12 cellular contexts compared by ENCODE assay signal in the genomic region with DNA sequence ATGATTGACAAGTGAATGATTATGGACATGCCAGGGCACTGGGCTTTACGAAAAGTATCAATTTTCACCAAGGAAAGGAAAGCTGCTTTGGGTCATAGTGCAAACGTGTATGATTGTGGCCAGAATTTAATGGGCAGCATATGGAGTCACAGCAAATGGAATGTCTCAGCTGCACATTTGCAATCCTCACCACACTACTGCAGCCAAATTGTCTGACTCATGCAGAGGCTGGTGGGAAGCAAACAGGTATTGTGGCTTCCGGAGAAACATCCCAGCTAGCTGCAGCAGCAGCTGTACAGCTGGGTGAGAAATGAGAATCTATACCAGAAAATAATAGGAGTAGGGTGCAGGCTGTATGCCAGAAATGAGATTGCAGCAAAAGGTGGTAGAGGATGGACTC.
DNase-seq lines count a peak whose midpoint lies in the region; ATAC-seq, FAIRE-seq and TF ChIP-seq lines count a peak whose summit lies in the region.
"Had no signal": no experiment of that assay in that cellular context is flagged by ENCODE, and none has a peak within 500 bp of the region (broad histone marks: within the 10 kb centered on the region; RNA-seq: fewer than 3 reads in every experiment).

No MANE protein-coding gene starts in this region.

- no peaks in the 10 kb centered on the region for H3K36me3 Mint-ChIP-seq in T-cell

- CTCF ChIA-PET in T-cell (lab: Charles Lee): no interaction called here

- no peak for TF ChIP-seq CTCF in epithelial cell of proximal tubule (conservative IDR thresholded peaks at IDR 0.05; ENCODE audit: low read depth, low read length)

- no peaks in the 10 kb centered on the region for H3K4me1 Mint-ChIP-seq in T-cell
- H3K4me1 Mint-ChIP-seq: activated CD4-positive, alpha-beta T cell treated with anti-CD3 and anti-CD28 coated beads for 36 hours had no signal

- H3K9ac ChIP-seq in subcutaneous abdominal adipose tissue (ENCODE audit: low read length in 5 of 5): no peak overlapping the region

- intact Hi-C loops in Right ventricle myocardium inferior (cut with DNase I): no loop called here
- intact Hi-C loops in cardiac septum (cut with DNase I): no loop called here

- H3K27me3 ChIP-seq in subcutaneous abdominal adipose tissue (ENCODE audit: control insufficient read depth in 5 of 5, insufficient read depth in 4 of 5, low read length in 5 of 5): no peaks in the 10 kb centered on the region

- peaks cover 0 to 36% (median 10%) of the 10 kb centered on the region in 5 donors for H3K4me1 ChIP-seq in subcutaneous abdominal adipose tissue (ENCODE audit: control insufficient read depth in 5 of 5, insufficient read depth in 5 of 5, low read length in 5 of 5)

- peaks cover 8 to 13% (median 10%) of the 10 kb centered on the region in 3 donors for H3K9me3 Mint-ChIP-seq in T-cell

- peak; percentile 87 for FAIRE-seq in RCC 7860 (lab: Jason Lieb, UNC)

- no peak for DNase-seq in Right ventricle myocardium inferior (ENCODE audit: missing footprints)
- no peak for DNase-seq in cardiac septum (ENCODE audit: low spot score)
- peak; percentile 55 for DNase-seq in RCC 7860 (ENCODE audit: low spot score)
- DNase-seq in epithelial cell of proximal tubule (ENCODE audit: low read depth): peak; percentile 19
- no peak for DNase-seq in T-cell
- DNase-seq: activated CD4-positive, alpha-beta T cell treated with anti-CD3 and anti-CD28 coated beads for 36 hours; activated T-cell treated with anti-CD3 and anti-CD28 coated beads for 4 hours had no signal

- no peaks in the 10 kb centered on the region for H3K27me3 Mint-ChIP-seq in T-cell
- H3K27me3 Mint-ChIP-seq: activated CD4-positive, alpha-beta T cell treated with anti-CD3 and anti-CD28 coated beads for 36 hours had no signal

- H3K27ac Mint-ChIP-seq in T-cell: no peak overlapping the region
- H3K27ac Mint-ChIP-seq: activated CD4-positive, alpha-beta T cell treated with anti-CD3 and anti-CD28 coated beads for 36 hours; T-helper 2 cell treated with Interferon-gamma antibody and Interleukin-4, amounts not matched to agents 5 μg/mL and 100 μg/mL, for 36 hours had no signal

- POLR2A ChIA-PET in T-cell (lab: Charles Lee): no interaction called here

- no peaks in the 10 kb centered on the region for H3K9me3 ChIP-seq in subcutaneous abdominal adipose tissue (ENCODE audit: control insufficient read depth in 5 of 5, low read length in 5 of 5)

- no peak overlapping the region for H3K4me3 Mint-ChIP-seq in T-cell
- H3K4me3 Mint-ChIP-seq: activated CD4-positive, alpha-beta T cell treated with anti-CD3 and anti-CD28 coated beads for 36 hours; T-helper 2 cell treated with Interferon-gamma antibody and Interleukin-4, amounts not matched to agents 5 μg/mL and 100 μg/mL, for 36 hours had no signal

- H3K36me3 ChIP-seq in subcutaneous abdominal adipose tissue (ENCODE audit: control insufficient read depth in 5 of 5, insufficient read depth in 5 of 5, low read length in 5 of 5): no peaks in the 10 kb centered on the region

- peak overlapping the region; percentile 52 for H3K27ac ChIP-seq in subcutaneous abdominal adipose tissue (ENCODE audit: low read depth, low read length)
- H3K27ac ChIP-seq: coronary artery had no signal

- ATAC-seq in Right ventricle myocardium inferior: peak; percentile 72
- no peak for ATAC-seq in GM19351 (IDR thresholded peaks at IDR 0.05; ENCODE audit: unreplicated experiment)
- no peak for ATAC-seq in GM18519 (IDR thresholded peaks at IDR 0.05; ENCODE audit: low FRiP score, unreplicated experiment)
- no peak for ATAC-seq in T-cell (replicated peaks in 1 of 4)
- ATAC-seq: activated CD4-positive, alpha-beta T cell treated with anti-CD3 and anti-CD28 coated beads for 36 hours had no signal

- H3K4me3 ChIP-seq in epithelial cell of proximal tubule (ENCODE audit: low read depth, low read length) (no peak overlapping the region), subcutaneous abdominal adipose tissue (ENCODE audit: low read depth in 1 of 5, low read length in 5 of 5) (peak overlapping the region in 1 of 5 donors; percentile 22)
- H3K4me3 ChIP-seq: coronary artery had no signal

Comparison
In these comparisons a context has a peak if more than half of its experiments do, and no peak if none do; other contexts are left out.
1. DNase-seq: peak in RCC 7860 (single experiment) and epithelial cell of proximal tubule (single experiment); none in Right ventricle myocardium inferior (single experiment), cardiac septum (single experiment) and T-cell (0 of 34).